In genomic region chr16:48384305-48384981, GRCh38 we compare ENCODE assay signal across 1 cellular context.
TF ChIP-seq lines count a peak whose summit lies in the region.

No MANE protein-coding gene starts in this region.

TF ChIP-seq in HepG2, 621 proteins besides CTCF, POLR2A, EP300 and RAD21 (continued from another document and continues in another):
- TF ChIP-seq ARID4A (CRISPR knock-in tag; IDR thresholded peaks at IDR 0.05; ENCODE audit: borderline replicate concordance) = peak; percentile 48; the same call in 1 of the 2 replicates
- peak; percentile 24; the same call in 1 of the 2 replicates for TF ChIP-seq KLF6 (CRISPR knock-in tag; IDR thresholded peaks at IDR 0.05)
- TF ChIP-seq TAF1 (CRISPR knock-in tag; IDR thresholded peaks at IDR 0.05) = peak; percentile 17; the same call in 1 of the 2 replicates
- 0 out of 2 replicates have a peak, but pooled peaks have one; percentile 28 for TF ChIP-seq MXD3 (CRISPR knock-in tag; IDR thresholded peaks at IDR 0.05)
- peak; percentile 49; the same call in 1 of the 2 replicates for TF ChIP-seq SOX13 (IDR thresholded peaks at IDR 0.05)
- TF ChIP-seq SOX13 (CRISPR knock-in tag; conservative IDR thresholded peaks at IDR 0.05 in 1 of 2, IDR thresholded peaks at IDR 0.05 in 1 of 2) = peak in 1 of 2 experiments; percentile 37; a peak in 1 of 4 replicates
- 0 out of 2 replicates have a peak, but pooled peaks have one; percentile 14 for TF ChIP-seq DMAP1 (CRISPR knock-in tag; IDR thresholded peaks at IDR 0.05)
- TF ChIP-seq ZBTB7B (CRISPR knock-in tag; IDR thresholded peaks at IDR 0.05) = 0 out of 2 replicates have a peak, but pooled peaks have one; percentile 10
- TF ChIP-seq ZNF816 (CRISPR knock-in tag; IDR thresholded peaks at IDR 0.05; ENCODE audit: borderline replicate concordance) = no peak
- 0 out of 2 replicates have a peak, but pooled peaks have one; percentile 5 for TF ChIP-seq SP140L (CRISPR knock-in tag; IDR thresholded peaks at IDR 0.05; ENCODE audit: borderline replicate concordance)
- TF ChIP-seq ELF1 (CRISPR knock-in tag; IDR thresholded peaks at IDR 0.05) = peak; percentile 14; the same call in 1 of the 2 replicates
- TF ChIP-seq ZBTB46 (CRISPR knock-in tag; IDR thresholded peaks at IDR 0.05; ENCODE audit: borderline replicate concordance) = no peak
- TF ChIP-seq ZNF841 (CRISPR knock-in tag; IDR thresholded peaks at IDR 0.05; ENCODE audit: borderline replicate concordance) = peak; percentile 56; the same call in 1 of the 2 replicates
- peak; percentile 53; the same call in 1 of the 2 replicates for TF ChIP-seq HBP1 (CRISPR knock-in tag; IDR thresholded peaks at IDR 0.05; ENCODE audit: low read depth)
- 0 out of 2 replicates have a peak, but pooled peaks have one; percentile 6 for TF ChIP-seq SALL1 (CRISPR knock-in tag; IDR thresholded peaks at IDR 0.05)
- TF ChIP-seq SIN3B (IDR thresholded peaks at IDR 0.05; ENCODE audit: low read length) = no peak
- 0 out of 2 replicates have a peak, but pooled peaks have one; percentile 8 for TF ChIP-seq NR2F6 (IDR thresholded peaks at IDR 0.05)
- no peak for TF ChIP-seq NR2F6 (CRISPR knock-in tag; IDR thresholded peaks at IDR 0.05)
- TF ChIP-seq MAX (IDR thresholded peaks at IDR 0.05) = peak; percentile 50; the same call in 1 of the 2 replicates
- TF ChIP-seq NR0B2 (CRISPR knock-in tag; IDR thresholded peaks at IDR 0.05) = no peak
- TF ChIP-seq MIXL1 (CRISPR knock-in tag; IDR thresholded peaks at IDR 0.05) = no peak; the same call in 1 of the 2 replicates
- TF ChIP-seq SOX6 (IDR thresholded peaks at IDR 0.05) = no peak
- TF ChIP-seq SOX6 (CRISPR knock-in tag; IDR thresholded peaks at IDR 0.05) = peak; percentile 40
- peak; percentile 45; the same call in 1 of the 2 replicates for TF ChIP-seq BORCS8-MEF2B (CRISPR knock-in tag; IDR thresholded peaks at IDR 0.05)
- TF ChIP-seq ARID5B (CRISPR knock-in tag; IDR thresholded peaks at IDR 0.05) = 0 out of 2 replicates have a peak, but pooled peaks have one; percentile 4
- TF ChIP-seq RARA (CRISPR knock-in tag; IDR thresholded peaks at IDR 0.05) = 0 out of 2 replicates have a peak, but pooled peaks have one; percentile 2
- TF ChIP-seq FOXA3 (CRISPR knock-in tag; IDR thresholded peaks at IDR 0.05) = 0 out of 2 replicates have a peak, but pooled peaks have one; percentile 7
- 0 out of 2 replicates have a peak, but pooled peaks have one; percentile 6 for TF ChIP-seq MTF2 (CRISPR knock-in tag; IDR thresholded peaks at IDR 0.05; ENCODE audit: borderline replicate concordance)
- TF ChIP-seq AFF4 (CRISPR knock-in tag; IDR thresholded peaks at IDR 0.05) = no peak
- 0 out of 2 replicates have a peak, but pooled peaks have one; percentile 23 for TF ChIP-seq SMAD1 (CRISPR knock-in tag; IDR thresholded peaks at IDR 0.05; ENCODE audit: borderline replicate concordance, low read depth)
- TF ChIP-seq MED1 (CRISPR knock-in tag; IDR thresholded peaks at IDR 0.05) = no peak
- TF ChIP-seq ZC3H13 (CRISPR knock-in tag; IDR thresholded peaks at IDR 0.05) = peak; percentile 65; the same call in 1 of the 2 replicates
- 0 out of 2 replicates have a peak, but pooled peaks have one; percentile 20 for TF ChIP-seq ZNF30 (CRISPR knock-in tag; IDR thresholded peaks at IDR 0.05)
- no peak for TF ChIP-seq ZNF784 (CRISPR knock-in tag; IDR thresholded peaks at IDR 0.05; ENCODE audit: borderline replicate concordance)
- TF ChIP-seq ZNF891 (CRISPR knock-in tag; IDR thresholded peaks at IDR 0.05) = no peak
- peak; percentile 60 for TF ChIP-seq BHLHE40 (IDR thresholded peaks at IDR 0.05; ENCODE audit: low read length)
